In genomic region chr9:136245194-136246150, GRCh38 we compare ENCODE assay signal across 1 cellular context.
TF ChIP-seq lines count a peak whose summit lies in the region.

TSS of gene QSOX2 (minus strand) at chr9:136245812. CDS start at chr9:136245803, 9 bp downstream.

TF ChIP-seq in K562, 482 proteins besides CTCF, POLR2A, EP300 and RAD21 (continued from another document and continues in another):
- TF ChIP-seq ZBTB5 (IDR thresholded peaks at IDR 0.05) (no peak), ZSCAN32 (CRISPR knock-in tag; IDR thresholded peaks at IDR 0.05) (no peak), ZNF785 (CRISPR knock-in tag; IDR thresholded peaks at IDR 0.05) (no peak), THAP12 (CRISPR knock-in tag; IDR thresholded peaks at IDR 0.05) (peak; percentile 77; the same call in 1 of the 2 replicates), DEAF1 (CRISPR knock-in tag; IDR thresholded peaks at IDR 0.05) (no peak), E2F1 (CRISPR knock-in tag; IDR thresholded peaks at IDR 0.05) (0 out of 2 replicates have a peak, but pooled peaks have one; percentile 65), MLX (CRISPR knock-in tag; conservative IDR thresholded peaks at IDR 0.05) (no peak), ZNF583 (CRISPR knock-in tag; IDR thresholded peaks at IDR 0.05) (no peak), MTA3 (IDR thresholded peaks at IDR 0.05; ENCODE audit: borderline replicate concordance) (peak; percentile 53; the same call in 1 of the 2 replicates), ZNF436 (CRISPR knock-in tag; IDR thresholded peaks at IDR 0.05) (no peak), RBM15 (IDR thresholded peaks at IDR 0.05; ENCODE audit: insufficient read depth, low read length) (no peak), TAL1 (IDR thresholded peaks at IDR 0.05) (no peak), SIN3A (IDR thresholded peaks at IDR 0.05; ENCODE audit: borderline replicate concordance in 2 of 2, control insufficient read depth in 1 of 2, low read depth in 2 of 2, low read length in 2 of 2) (peak; percentile 76 to 98; a peak in 3 of 4 replicates), SP2 (IDR thresholded peaks at IDR 0.05; ENCODE audit: extremely low read depth, low read depth, low read length, poor library complexity, severe bottlenecking) (no peak), E4F1 (CRISPR knock-in tag; IDR thresholded peaks at IDR 0.05; ENCODE audit: borderline replicate concordance) (no peak), NRF1 (conservative IDR thresholded peaks at IDR 0.05 in 1 of 2, IDR thresholded peaks at IDR 0.05 in 1 of 2) (no peak; a peak in 2 of 4 replicates), PHTF2 (CRISPR knock-in tag; IDR thresholded peaks at IDR 0.05) (no peak), CC2D1A (IDR thresholded peaks at IDR 0.05) (no peak), POLR2AphosphoS5 (IDR thresholded peaks at IDR 0.05; ENCODE audit: control insufficient read depth, insufficient read depth, low read depth, low read length) (peak; percentile 24; the same call in 1 of the 2 replicates), HNRNPH1 (optimal IDR thresholded peaks at IDR 0.05; ENCODE audit: low read depth, low read length) (no peak), AFF1 (IDR thresholded peaks at IDR 0.05; ENCODE audit: low read depth in 1 of 2, partially characterized antibody in 2 of 2) (no peak), SAFB2 (IDR thresholded peaks at IDR 0.05; ENCODE audit: borderline replicate concordance, low read depth, low read length, severe bottlenecking) (no peak), C11orf30 (IDR thresholded peaks at IDR 0.05; ENCODE audit: low read depth) (no peak), ATF2 (CRISPR knock-in tag; IDR thresholded peaks at IDR 0.05) (no peak), CBFA2T2 (conservative IDR thresholded peaks at IDR 0.05) (no peak), ZBTB40 (IDR thresholded peaks at IDR 0.05) (no peak), ZBTB40 (CRISPR knock-in tag; IDR thresholded peaks at IDR 0.05) (no peak), HNRNPK (IDR thresholded peaks at IDR 0.05; ENCODE audit: low read depth, low read length, poor library complexity, severe bottlenecking) (no peak)
